ENCODE assay signal across 11 cellular contexts in genomic region chr15:42584031-42584765, GRCh38. TPM values are rescaled to one million over a fixed set of nuclear protein-coding genes. Genes with fewer than 3 reads are reported as not detected.
DNase-seq lines count a peak whose midpoint lies in the region; ATAC-seq and TF ChIP-seq lines count a peak whose summit lies in the region.
"Had no signal": no experiment of that assay in that cellular context is flagged by ENCODE, and none has a peak within 500 bp of the region (broad histone marks: within the 10 kb centered on the region; RNA-seq: fewer than 3 reads in every experiment).

No MANE protein-coding gene starts in this region.

- H3K4me3 ChIP-seq in SK-N-SH (ENCODE audit: low read depth in 2 of 2, low read length in 1 of 2) (no peak overlapping the region), psoas muscle (no peak overlapping the region)
- H3K4me3 ChIP-seq in CD8-positive, alpha-beta T cell (ENCODE audit: low read depth, low read length) = no peak overlapping the region

- intact Hi-C loops in psoas muscle (cut with DNase I) = loop anchor here in 1 of 2 donors (5.0 kb wide), 1 partner anchor 68 kb away; no protein-coding TSS in a partner anchor
- intact Hi-C loops in CD8-positive, alpha-beta T cell (cut with DNase I, micrococcal nuclease) = no loop called here

- no peak for TF ChIP-seq EP300 in SK-N-SH (IDR thresholded peaks at IDR 0.05; ENCODE audit: borderline replicate concordance in 1 of 2, low read depth in 1 of 2, low read length in 1 of 2)

- H3K79me2 ChIP-seq in SK-N-SH (ENCODE audit: insufficient read depth) = peaks cover 19% of the 10 kb centered on the region; the same call in 1 of the 2 replicates

- TF ChIP-seq RAD21 in SK-N-SH (IDR thresholded peaks at IDR 0.05; ENCODE audit: low read length) = no peak

- H3K9ac ChIP-seq in SK-N-SH = no peak overlapping the region

- peaks cover 37% of the 10 kb centered on the region for H3K4me1 Mint-ChIP-seq in CD8-positive, alpha-beta T cell (ENCODE audit: low read depth)

- no peak overlapping the region for H3K4me3 Mint-ChIP-seq in CD8-positive, alpha-beta T cell
- H3K4me3 Mint-ChIP-seq: CD14-positive monocyte had no signal

- no peaks in the 10 kb centered on the region for H3K27me3 ChIP-seq in SK-N-SH (ENCODE audit: insufficient read depth)
- no peaks in the 10 kb centered on the region for H3K27me3 ChIP-seq in psoas muscle (ENCODE audit: insufficient read depth in 3 of 3, low read length in 2 of 3)
- no peaks in the 10 kb centered on the region for H3K27me3 ChIP-seq in CD8-positive, alpha-beta T cell (ENCODE audit: insufficient read depth, low read length)

- no peak overlapping the region for H3K27ac Mint-ChIP-seq in CD8-positive, alpha-beta T cell
- H3K27ac Mint-ChIP-seq: CD14-positive monocyte had no signal

- peaks cover 4% of the 10 kb centered on the region for H3F3A ChIP-seq in SK-N-SH (replicated peaks; ENCODE audit: insufficient read depth)

- H3K9me2 ChIP-seq in SK-N-SH = no peaks in the 10 kb centered on the region

- H3K9me3 ChIP-seq in SK-N-SH = no peaks in the 10 kb centered on the region
- H3K9me3 ChIP-seq in psoas muscle = no peaks in the 10 kb centered on the region
- H3K9me3 ChIP-seq in CD8-positive, alpha-beta T cell (ENCODE audit: low read length) = no peaks in the 10 kb centered on the region

- peak overlapping the region; percentile 8; the same call in 1 of the 2 replicates for H3K4me2 ChIP-seq in SK-N-SH

- ATAC-seq in psoas muscle (no peak), GM18868 (IDR thresholded peaks at IDR 0.05; ENCODE audit: unreplicated experiment) (no peak)
- ATAC-seq in CD8-positive, alpha-beta T cell = no peak

- CTCF ChIA-PET in SK-N-SH (lab: Yijun Ruan, JAX) = interaction anchor here (0.7 to 1.4 kb wide), 2 partner anchors 24 to 528 kb away, joined by 3 read pairs; no protein-coding TSS in a partner anchor
- CTCF ChIA-PET in CD8-positive, alpha-beta T cell (lab: Charles Lee) = interaction anchor here (1.0 to 2.0 kb wide), 2 partner anchors 9 to 93 kb away, joined by 3 to 6 read pairs; partner anchors contain the start of genes STARD9 and ZNF106

- TF ChIP-seq CTCF in SK-N-SH (IDR thresholded peaks at IDR 0.05) = no peak
- no peak for TF ChIP-seq CTCF in psoas muscle (IDR thresholded peaks at IDR 0.05)
- no peak for TF ChIP-seq CTCF in CD8-positive, alpha-beta T cell (IDR thresholded peaks at IDR 0.05)

- peaks cover 25 to 31% of the 10 kb centered on the region in 2 experiments; a peak in 3 of 4 replicates for H3K4me1 ChIP-seq in SK-N-SH (ENCODE audit: control insufficient read depth in 1 of 2, insufficient read depth in 2 of 2, low read depth in 1 of 2, low read length in 1 of 2)
- peaks cover 7% of the 10 kb centered on the region for H3K4me1 ChIP-seq in psoas muscle
- H3K4me1 ChIP-seq in CD8-positive, alpha-beta T cell (ENCODE audit: insufficient read depth, low read length) = peaks cover 14% of the 10 kb centered on the region

- H3K9me3 Mint-ChIP-seq in CD8-positive, alpha-beta T cell = no peaks in the 10 kb centered on the region
- H3K9me3 Mint-ChIP-seq: CD14-positive monocyte had no signal

- 61% methylated on average over 4 of the region's 4 CpGs for WGBS in SK-N-SH (ENCODE audit: low lambda C conversion rate)
- WGBS in psoas muscle, 3 donors = 54 to 56% (median 55%) methylated on average over 4 of the region's 4 CpGs

- peaks cover 9% of the 10 kb centered on the region; the same call in 1 of the 2 replicates for H4K20me1 ChIP-seq in SK-N-SH (ENCODE audit: insufficient read depth)

- DNase-seq in EL (peak; percentile 45), SK-N-SH (no peak), globus pallidus (ENCODE audit: low spot score) (peak; percentile 89), psoas muscle (no peak)
- no peak for DNase-seq in CD8-positive, alpha-beta T cell
- DNase-seq in effector CD4-positive, alpha-beta T cell = no peak
- DNase-seq in effector CD8-positive, alpha-beta T cell (lab: John Stamatoyannopoulos, UW) = no peak
- DNase-seq: KG1, NCI-H446 had no signal

- H3K36me3 ChIP-seq in SK-N-SH (replicated peaks in 1 of 2; ENCODE audit: control insufficient read depth in 1 of 2, insufficient read depth in 2 of 2, low read length in 1 of 2) (peaks cover 0 to 5% of the 10 kb centered on the region in 2 experiments), psoas muscle (ENCODE audit: insufficient read depth in 1 of 2, low read depth in 1 of 2) (peaks cover 0 to 18% of the 10 kb centered on the region in 2 donors)
- H3K36me3 ChIP-seq in CD8-positive, alpha-beta T cell (ENCODE audit: insufficient read depth, low read length) = peaks cover 5% of the 10 kb centered on the region

- peaks cover 7% of the 10 kb centered on the region for H3K36me3 Mint-ChIP-seq in CD8-positive, alpha-beta T cell
- H3K36me3 Mint-ChIP-seq: CD14-positive monocyte had no signal

- peak overlapping the region in 1 of 2 experiments; percentile 31; a peak in 1 of 4 replicates for H3K27ac ChIP-seq in SK-N-SH (ENCODE audit: low read depth in 2 of 2, low read length in 1 of 2)
- peak overlapping the region; percentile 3 for H3K27ac ChIP-seq in psoas muscle
- no peak overlapping the region for H3K27ac ChIP-seq in CD8-positive, alpha-beta T cell (ENCODE audit: low read depth, low read length)

- no peaks in the 10 kb centered on the region for H3K27me3 Mint-ChIP-seq in CD8-positive, alpha-beta T cell (ENCODE audit: low read depth)

- POLR2A ChIA-PET in SK-N-SH (lab: Yijun Ruan, JAX) = no interaction called here
- POLR2A ChIA-PET in CD8-positive, alpha-beta T cell (lab: Charles Lee) = no interaction called here

- H2AFZ ChIP-seq in SK-N-SH (ENCODE audit: low read depth) = no peak overlapping the region

TF ChIP-seq in SK-N-SH, 30 proteins besides CTCF, POLR2A, EP300 and RAD21:
- TF ChIP-seq PBX3 (IDR thresholded peaks at IDR 0.05) (peak; percentile 64), JUND (IDR thresholded peaks at IDR 0.05) (no peak)

RNA-seq across cellular contexts. Expression of gene STARD9, which starts 8.8 kb away (rescaled TPM):
- polyA plus RNA-seq in SK-N-SH (2012; rRNA removed) = 2.1 and 2.3 TPM in 2 replicates
- polyA plus RNA-seq in SK-N-SH (2012; cell fraction: cytosol; rRNA removed) = 0.88 and 1.3 TPM in 2 replicates
- 11.9 and 12.4 TPM in 2 replicates for polyA plus RNA-seq in SK-N-SH (2012; cell fraction: nucleus; rRNA removed)
- 1 to 10 TPM; 1.6 to 4.1 (median 2.0) TPM for total RNA-seq in psoas muscle
- 1 to 10 TPM in 2 of 3 donors, under 1 TPM in 1; 0.65 to 1.7 (median 1.3) TPM for polyA plus RNA-seq in psoas muscle
- total RNA-seq in CD8-positive, alpha-beta T cell = 1 to 10 TPM; 8.5 to 9.0 TPM
- polyA plus RNA-seq: CD14-positive monocyte had no signal

RNA-seq across cellular contexts. Expression of gene HAUS2, which starts 35.6 kb away (rescaled TPM):
- polyA plus RNA-seq in SK-N-SH (2012; rRNA removed) (9.4 and 11.3 TPM in 2 replicates), psoas muscle (10 to 100 TPM in 1 of 3 donors, 1 to 10 TPM in 2; 9.1 to 17.3 (median 9.2) TPM)
- 12.7 and 15.0 TPM in 2 replicates for polyA plus RNA-seq in SK-N-SH (2012; cell fraction: cytosol; rRNA removed)
- polyA plus RNA-seq in SK-N-SH (2012; cell fraction: nucleus; rRNA removed) = 4.1 and 6.3 TPM in 2 replicates
- 10 to 100 TPM in 3 of 4 donors, 1 to 10 TPM in 1; 9.8 to 16.3 (median 12.3) TPM for total RNA-seq in psoas muscle
- total RNA-seq in CD8-positive, alpha-beta T cell = 10 to 100 TPM; 33.1 to 39.1 TPM

RNA-seq across cellular contexts. Expression of gene LRRC57, which starts 35.6 kb away (rescaled TPM):
- 6.4 and 8.9 TPM in 2 replicates for polyA plus RNA-seq in SK-N-SH (2012; rRNA removed)
- 7.9 and 8.0 TPM in 2 replicates for polyA plus RNA-seq in SK-N-SH (2012; cell fraction: cytosol; rRNA removed)
- polyA plus RNA-seq in SK-N-SH (2012; cell fraction: nucleus; rRNA removed) = 6.2 and 7.8 TPM in 2 replicates
- total RNA-seq in psoas muscle = 10 to 100 TPM in 3 of 4 donors, 1 to 10 TPM in 1; 6.8 to 16.3 (median 10.8) TPM
- 1 to 10 TPM; 3.7 to 8.3 (median 5.0) TPM for polyA plus RNA-seq in psoas muscle
- total RNA-seq in CD8-positive, alpha-beta T cell = 10 to 100 TPM; 30.0 to 31.1 TPM

Comparison
In these comparisons a context has a peak if more than half of its experiments do, and no peak if none do; other contexts are left out.
1. DNase-seq: peak in EL (single experiment) and globus pallidus (single experiment); none in SK-N-SH (single experiment), psoas muscle (0 of 2), CD8-positive, alpha-beta T cell (0 of 7), effector CD4-positive, alpha-beta T cell (single experiment) and effector CD8-positive, alpha-beta T cell (single experiment).